In genomic region chr11:128437137-128437536, GRCh38 we compare ENCODE assay signal across 15 cellular contexts.
A peak's percentile ranks its signal among the peaks of the same experiment; 100 is the strongest.
DNase-seq lines count a peak whose midpoint lies in the region; ATAC-seq, FAIRE-seq and TF ChIP-seq lines count a peak whose summit lies in the region.
"Had no signal": no experiment of that assay in that cellular context is flagged by ENCODE, and none has a peak within 500 bp of the region (broad histone marks: within the 10 kb centered on the region; RNA-seq: fewer than 3 reads in every experiment).

No MANE protein-coding gene starts in this region.

- H3K36me3 ChIP-seq in GM23248 (ENCODE audit: low read depth) (no peaks in the 10 kb centered on the region), endothelial cell of umbilical vein (ENCODE audit: control insufficient read depth in 2 of 2, extremely low read depth in 1 of 2, insufficient read depth in 2 of 2, low read length in 2 of 2) (no peaks in the 10 kb centered on the region)
- H3K36me3 ChIP-seq: cardiac muscle cell, upper lobe of left lung had no signal

- POLR2A ChIA-PET in AG04450 (lab: Yijun Ruan, JAX) (no interaction called here), endothelial cell of umbilical vein (lab: Charles Lee) (no interaction called here)

- H3K27ac ChIP-seq in AG04450 (ENCODE audit: low read depth, low read length) (peak overlapping the region; percentile 33), GM23248 (peak overlapping the region; percentile 40; the same call in 1 of the 2 replicates), endothelial cell of umbilical vein (ENCODE audit: insufficient read depth, low read depth, low read length) (peak overlapping the region; percentile 38)
- H3K27ac ChIP-seq: cardiac muscle cell, upper lobe of left lung had no signal

- no peaks in the 10 kb centered on the region for H4K20me1 ChIP-seq in GM23248 (ENCODE audit: insufficient read depth)
- H4K20me1 ChIP-seq in endothelial cell of umbilical vein (replicated peaks; ENCODE audit: control insufficient read depth, extremely low read depth, insufficient read depth, low read length): no peaks in the 10 kb centered on the region

- H3K79me2 ChIP-seq in GM23248 (ENCODE audit: insufficient read depth) (no peaks in the 10 kb centered on the region), endothelial cell of umbilical vein (ENCODE audit: control insufficient read depth, insufficient read depth, low read length) (no peaks in the 10 kb centered on the region)

- H3K36me3 Mint-ChIP-seq in nephron progenitor cell (ENCODE audit: low read depth): peaks cover 4% of the 10 kb centered on the region
- H3K36me3 Mint-ChIP-seq: memory B cell had no signal

- H3K4me3 Mint-ChIP-seq in nephron progenitor cell: no peak overlapping the region
- H3K4me3 Mint-ChIP-seq: memory B cell had no signal

- H3K27ac Mint-ChIP-seq in nephron progenitor cell: peak overlapping the region; percentile 14
- H3K27ac Mint-ChIP-seq: activated T-helper 2 cell treated with anti-CD3 and anti-CD28 coated beads, Interferon-gamma antibody, Interleukin-2, Interleukin-4, amounts not matched to agents 10 μg/mL and 5 μg/mL and 100 μg/mL, durations not matched to agents 14 hours and 24 hours and 36 hours had no signal

- CTCF ChIA-PET in AG04450 (lab: Charles Lee): interaction anchor here (0.8 to 1.4 kb wide), 2 partner anchors 16 to 194 kb away, joined by 3 read pairs; no protein-coding TSS in a partner anchor
- CTCF ChIA-PET in endothelial cell of umbilical vein (lab: Charles Lee): interaction anchor here (1.3 to 1.5 kb wide), 3 partner anchors 147 to 195 kb away, joined by 3 to 4 read pairs (median 3); no protein-coding TSS in a partner anchor

- H3K9ac ChIP-seq in GM23248 (no peak overlapping the region), endothelial cell of umbilical vein (replicated peaks; ENCODE audit: extremely low read depth, insufficient read depth, low read length) (no peak overlapping the region)

- H3K27me3 Mint-ChIP-seq in nephron progenitor cell (ENCODE audit: low read depth, poor library complexity): peaks cover 3% of the 10 kb centered on the region
- H3K27me3 Mint-ChIP-seq: memory B cell had no signal

- WGBS in GM23248 (ENCODE audit: low coverage in 1 of 2, low lambda C conversion rate in 2 of 2, missing lambda C conversion rate in 2 of 2), 2 experiments: 23 to 33% methylated on average over 2 of the region's 2 CpGs

- DNase-seq in AG04450 (ENCODE audit: low read depth, low spot score) (no peak), GM23248 (peak; percentile 67), endothelial cell of umbilical vein (ENCODE audit: low read depth, low spot score) (peak; percentile 82), nephron progenitor cell (no peak), RPMI8226 (no peak), Kasumi-1 (lab: John Stamatoyannopoulos, UW) (no peak)
- DNase-seq: activated CD4-positive, alpha-beta T cell treated with anti-CD3 and anti-CD28 coated beads, Interleukin-2, amount 50 U/mL, for 4 hours; NCI-H1105 treated with DMSO at 0.1 percent for 48 hours; NCI-H510A; upper lobe of left lung had no signal

- dilution Hi-C loops in endothelial cell of umbilical vein (cut with MboI; ENCODE audit: extremely low pct_ligation_motif_present, low sequenced_read_pairs): no loop called here

- H3F3A ChIP-seq in GM23248 (ENCODE audit: insufficient read depth): peaks cover 10% of the 10 kb centered on the region; the same call in 1 of the 2 replicates

- H3K9me3 Mint-ChIP-seq in nephron progenitor cell: peaks cover 16% of the 10 kb centered on the region

- ATAC-seq in HG02763 (IDR thresholded peaks at IDR 0.05; ENCODE audit: unreplicated experiment) (no peak), GM19467 (IDR thresholded peaks at IDR 0.05; ENCODE audit: unreplicated experiment) (no peak)

- H2AFZ ChIP-seq in GM23248 (peak overlapping the region; percentile 54; the same call in 1 of the 2 replicates), endothelial cell of umbilical vein (ENCODE audit: low read depth, low read length) (no peak overlapping the region)

- H3K9me3 ChIP-seq in AG04450 (ENCODE audit: control insufficient read depth, insufficient read depth, low read length) (no peaks in the 10 kb centered on the region), GM23248 (ENCODE audit: low read depth) (no peaks in the 10 kb centered on the region), endothelial cell of umbilical vein (replicated peaks; ENCODE audit: control insufficient read depth, insufficient read depth, low read length) (no peaks in the 10 kb centered on the region)
- H3K9me3 ChIP-seq: upper lobe of left lung had no signal

- no peak overlapping the region for H3K4me2 ChIP-seq in GM23248 (ENCODE audit: unreplicated experiment)
- H3K4me2 ChIP-seq in endothelial cell of umbilical vein (ENCODE audit: insufficient read depth, low read length): no peak overlapping the region

- no peak for TF ChIP-seq CTCF in AG04450 (IDR thresholded peaks at IDR 0.05; ENCODE audit: low read depth, low read length)
- no peak for TF ChIP-seq CTCF in endothelial cell of umbilical vein (IDR thresholded peaks at IDR 0.05; ENCODE audit: extremely low read depth in 1 of 2, insufficient read depth in 1 of 2, low read depth in 1 of 2, low read length in 2 of 2)
- TF ChIP-seq CTCF in nephron progenitor cell (IDR thresholded peaks at IDR 0.05): no peak

- BruUV-seq in endothelial cell of umbilical vein (replicated peaks; lab: Mats Ljungman, UMichigan): no TSS peak

- peaks cover 7% of the 10 kb centered on the region; the same call in 1 of the 2 replicates for H3K4me1 ChIP-seq in GM23248 (ENCODE audit: insufficient read depth)
- H3K4me1 ChIP-seq in endothelial cell of umbilical vein (ENCODE audit: control insufficient read depth, extremely low read depth, insufficient read depth, low read length): peaks cover 6% of the 10 kb centered on the region
- H3K4me1 ChIP-seq: upper lobe of left lung had no signal

- no peak for TF ChIP-seq POLR2A in endothelial cell of umbilical vein (IDR thresholded peaks at IDR 0.05; ENCODE audit: low read depth, low read length)

- intact Hi-C loops in endothelial cell of umbilical vein (cut with micrococcal nuclease): no loop called here

- H3K4me3 ChIP-seq in AG04450 (ENCODE audit: low read depth, low read length) (no peak overlapping the region), GM23248 (no peak overlapping the region), endothelial cell of umbilical vein (replicated peaks in 1 of 3; ENCODE audit: insufficient read depth in 1 of 3, low read depth in 1 of 3, low read length in 3 of 3) (no peak overlapping the region)
- H3K4me3 ChIP-seq: cardiac muscle cell, upper lobe of left lung had no signal

- peaks cover 39% of the 10 kb centered on the region for H3K4me1 Mint-ChIP-seq in nephron progenitor cell

- in situ Hi-C loops in GM23248 (cut with MboI): no loop called here

- no peaks in the 10 kb centered on the region for H3K9me2 ChIP-seq in GM23248 (ENCODE audit: insufficient read depth)

- no peaks in the 10 kb centered on the region for H3K9me1 ChIP-seq in endothelial cell of umbilical vein (replicated peaks; ENCODE audit: control insufficient read depth, extremely low read depth, insufficient read depth, low read length)

- H3K27me3 ChIP-seq in AG04450 (ENCODE audit: control insufficient read depth, insufficient read depth, low read length): no peaks in the 10 kb centered on the region
- no peaks in the 10 kb centered on the region for H3K27me3 ChIP-seq in GM23248 (replicated peaks; ENCODE audit: insufficient read depth)
- H3K27me3 ChIP-seq in endothelial cell of umbilical vein (ENCODE audit: control insufficient read depth in 2 of 2, insufficient read depth in 2 of 2, low read length in 2 of 2): no peaks in the 10 kb centered on the region
- H3K27me3 ChIP-seq: upper lobe of left lung had no signal

- FAIRE-seq in endothelial cell of umbilical vein (lab: Jason Lieb, UNC): no peak

TF ChIP-seq in endothelial cell of umbilical vein, 7 proteins besides CTCF, POLR2A, EP300 and RAD21:
- no peak for TF ChIP-seq FOS (IDR thresholded peaks at IDR 0.05; ENCODE audit: borderline replicate concordance, insufficient read depth, low read length)
- TF ChIP-seq JUN (IDR thresholded peaks at IDR 0.05; ENCODE audit: borderline replicate concordance, insufficient read depth, insufficient read length, low read depth): peak; percentile 16
- TF ChIP-seq MYC (IDR thresholded peaks at IDR 0.05; ENCODE audit: low read depth, low read length): no peak
- TF ChIP-seq GATA2 (IDR thresholded peaks at IDR 0.05; ENCODE audit: insufficient read depth, insufficient read length, low read depth, low read length): no peak

Comparison
In these comparisons a context has a peak if more than half of its experiments do, and no peak if none do; other contexts are left out.
1. DNase-seq: peak in GM23248 (single experiment) and endothelial cell of umbilical vein (single experiment); none in AG04450 (single experiment), nephron progenitor cell (single experiment), RPMI8226 (single experiment) and Kasumi-1 (0 of 2).
2. Peak in every context shown above with its lines, with median percentiles within 50 percentile points of each other: H3K27ac ChIP-seq.